14 cellular contexts compared by ENCODE assay signal in genomic region chr16:23052908-23053580, GRCh38.
DNase-seq lines count a peak whose midpoint lies in the region; ATAC-seq lines count a peak whose summit lies in the region.
"Had no signal": no experiment of that assay in that cellular context is flagged by ENCODE, and none has a peak within 500 bp of the region (broad histone marks: within the 10 kb centered on the region; RNA-seq: fewer than 3 reads in every experiment).

No MANE protein-coding gene starts in this region.

- no peak overlapping the region for H2AFZ ChIP-seq in Karpas-422 (ENCODE audit: low read length)

- H3K9me3 ChIP-seq in Karpas-422 (ENCODE audit: low read length): no peaks in the 10 kb centered on the region

- H4K20me1 ChIP-seq in Karpas-422 (ENCODE audit: insufficient read depth, low read depth, low read length): no peaks in the 10 kb centered on the region

- no peaks in the 10 kb centered on the region for H3K36me3 ChIP-seq in Karpas-422 (ENCODE audit: insufficient read depth, low read length)

- H3K27me3 ChIP-seq in layer of hippocampus (ENCODE audit: control insufficient read depth, insufficient read depth, low read length) (no peaks in the 10 kb centered on the region), Karpas-422 (ENCODE audit: low read length) (no peaks in the 10 kb centered on the region)

- H3K27ac ChIP-seq in layer of hippocampus (ENCODE audit: low read depth, low read length): peak overlapping the region; percentile 84
- H3K27ac ChIP-seq in Karpas-422 (ENCODE audit: low read length): no peak overlapping the region

- no peak overlapping the region for H3K9ac ChIP-seq in Karpas-422 (ENCODE audit: low read length)

- no peak overlapping the region for H3K4me3 ChIP-seq in Karpas-422 (ENCODE audit: low read length)

- no peak for ATAC-seq in GM21619 (IDR thresholded peaks at IDR 0.05; ENCODE audit: unreplicated experiment)
- ATAC-seq: SK-N-SH treated with all-trans-retinoic acid at 6 μM for 48 hours had no signal

- H3K79me2 ChIP-seq in Karpas-422 (ENCODE audit: low read length): no peaks in the 10 kb centered on the region

- no peaks in the 10 kb centered on the region for H3K4me1 ChIP-seq in Karpas-422 (ENCODE audit: low read length)

- no peaks in the 10 kb centered on the region for H3K9me2 ChIP-seq in Karpas-422 (replicated peaks; ENCODE audit: insufficient read depth, low read length)

- DNase-seq in NCI-H1092 (lab: John Stamatoyannopoulos, UW): peak; percentile 9
- DNase-seq in NCI-H1092 treated with DMSO at 0.1 percent for 48 hours (lab: John Stamatoyannopoulos, UW): no peak
- peak; percentile 7 for DNase-seq in NCI-H2196 (lab: John Stamatoyannopoulos, UW; ENCODE audit: unreplicated experiment)
- peak; percentile 63 for DNase-seq in superior temporal gyrus (ENCODE audit: extremely low spot score)
- no peak for DNase-seq in foreskin melanocyte
- no peak for DNase-seq in Karpas-422
- DNase-seq: GOT3, KBM-7, NCI-H1930, NCI-H226, NCI-H69 had no signal

- H3K4me2 ChIP-seq in Karpas-422 (ENCODE audit: low read depth, low read length, poor library complexity, severe bottlenecking): no peak overlapping the region

Comparison
In these comparisons a context has a peak if more than half of its experiments do, and no peak if none do; other contexts are left out.
1. DNase-seq: peak in NCI-H1092 (single experiment), NCI-H2196 (single experiment) and superior temporal gyrus (single experiment); none in NCI-H1092 treated with DMSO at 0.1 percent for 48 hours (single experiment), foreskin melanocyte (single experiment) and Karpas-422 (single experiment).